Comparison of ENCODE assay signal across 16 cellular contexts in the genomic region with DNA sequence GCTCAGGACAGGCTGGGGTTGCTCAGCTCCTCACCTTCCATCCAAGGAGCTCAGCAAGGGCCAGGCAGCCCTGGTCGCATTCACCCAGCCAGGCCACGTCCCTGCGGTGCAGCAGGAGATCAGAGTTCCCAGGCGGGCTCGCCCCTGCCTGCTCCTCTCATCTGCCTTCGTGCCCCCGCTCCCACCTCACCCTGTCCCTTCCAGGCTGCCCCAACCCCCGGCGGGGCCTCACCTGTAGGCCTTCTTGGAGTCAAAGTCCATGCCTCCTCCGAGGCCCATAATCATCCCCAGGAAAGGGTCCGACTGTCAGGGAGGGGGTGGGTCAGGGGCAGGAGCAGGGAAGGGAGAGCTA. TPM values are rescaled to one million over a fixed set of nuclear protein-coding genes. Genes with fewer than 3 reads are reported as not detected.
DNase-seq lines count a peak whose midpoint lies in the region; ATAC-seq and TF ChIP-seq lines count a peak whose summit lies in the region.
"Had no signal": no experiment of that assay in that cellular context is flagged by ENCODE, and none has a peak within 500 bp of the region (broad histone marks: within the 10 kb centered on the region; RNA-seq: fewer than 3 reads in every experiment).

No MANE protein-coding gene starts in this region.

- no peaks in the 10 kb centered on the region for H3K9me3 Mint-ChIP-seq in activated CD4-positive, alpha-beta memory T cell treated with anti-CD3 and anti-CD28 coated beads for 36 hours
- H3K9me3 Mint-ChIP-seq in naive B cell, result no peaks in the 10 kb centered on the region
- H3K9me3 Mint-ChIP-seq: CD14-positive monocyte; dendritic cell treated with granulocyte-macrophage colony-stimulating factor and Interleukin-4, amounts not matched to agents 40 ng/mL and 50 ng/mL, for 4 days had no signal

- H3K4me1 ChIP-seq in SK-N-SH (ENCODE audit: control insufficient read depth in 1 of 2, insufficient read depth in 2 of 2, low read depth in 1 of 2, low read length in 1 of 2) (peaks cover 0 to 14% of the 10 kb centered on the region in 2 experiments; a peak in 1 of 4 replicates), HEK293 (ENCODE audit: control insufficient read depth, insufficient read depth, low read length) (peaks cover 8% of the 10 kb centered on the region), osteoblast (ENCODE audit: insufficient read depth, low read length) (no peaks in the 10 kb centered on the region)

- POLR2A ChIA-PET in SK-N-SH (lab: Yijun Ruan, JAX) (interaction anchor here (0.9 to 1.1 kb wide), 2 partner anchors 15 to 42 kb away, joined by 3 read pairs; no protein-coding TSS in a partner anchor), HEK293 (lab: Yijun Ruan, JAX) (interaction anchor here (0.6 to 1.0 kb wide), 3 partner anchors 21 to 97 kb away, joined by 3 to 6 read pairs (median 3); partner anchors contain the start of gene NFKBIB)
- POLR2A ChIA-PET in activated CD4-positive, alpha-beta memory T cell treated with anti-CD3 and anti-CD28 coated beads for 36 hours (lab: Charles Lee), result interaction anchor here (0.6 to 2.1 kb wide), 6 partner anchors 10 to 47 kb away, joined by 3 to 6 read pairs (median 4); partner anchors contain the start of genes ECH1, NFKBIB and SIRT2

- CTCF ChIA-PET in SK-N-SH (lab: Yijun Ruan, JAX), result interaction anchor here (1.4 to 2.4 kb wide), 2 partner anchors 9 to 10 kb away, joined by 4 to 9 read pairs; no protein-coding TSS in a partner anchor
- CTCF ChIA-PET in HEK293 (lab: Yijun Ruan, JAX), result interaction anchor here (1.2 to 9.0 kb wide), 4 partner anchors 9 to 245 kb away, joined by 3 to 84 read pairs (median 13); no protein-coding TSS in a partner anchor
- CTCF ChIA-PET in activated CD4-positive, alpha-beta memory T cell treated with anti-CD3 and anti-CD28 coated beads for 36 hours (lab: Charles Lee), result interaction anchor here (0.7 to 4.9 kb wide), 6 partner anchors 9 to 245 kb away, joined by 4 to 51 read pairs (median 5); partner anchors contain the start of genes MRPS12 and SARS2

- DNase-seq in SK-N-SH (peak; percentile 11), naive B cell (no peak), left ventricle myocardium superior (no peak), NCI-H1436 (lab: John Stamatoyannopoulos, UW) (no peak), osteoblast (ENCODE audit: insufficient read length, low spot score, missing footprints) (no peak)
- no peak for DNase-seq in activated CD4-positive, alpha-beta memory T cell treated with anti-CD3 and anti-CD28 coated beads for 36 hours
- DNase-seq: erythroblast; KBM-7; NK-92 treated with Interleukin-12 subunit alpha and Interleukin-12 subunit beta, amount 100 ng/mL, for 24 hours had no signal

- WGBS in SK-N-SH (ENCODE audit: low lambda C conversion rate), result 85% methylated on average over 9 of the region's 11 CpGs

- H3K4me1 Mint-ChIP-seq in activated CD4-positive, alpha-beta memory T cell treated with anti-CD3 and anti-CD28 coated beads for 36 hours (ENCODE audit: low read depth), result peaks cover 30% of the 10 kb centered on the region
- peaks cover 34 to 55% (median 37%) of the 10 kb centered on the region in 3 donors for H3K4me1 Mint-ChIP-seq in naive B cell

- intact Hi-C loops in activated CD4-positive, alpha-beta memory T cell treated with anti-CD3 and anti-CD28 coated beads for 36 hours (cut with micrococcal nuclease), result no loop called here
- intact Hi-C loops in left ventricle myocardium superior (cut with micrococcal nuclease), result no loop called here

- H3K27me3 Mint-ChIP-seq in activated CD4-positive, alpha-beta memory T cell treated with anti-CD3 and anti-CD28 coated beads for 36 hours, result no peaks in the 10 kb centered on the region
- H3K27me3 Mint-ChIP-seq in naive B cell, result no peaks in the 10 kb centered on the region
- H3K27me3 Mint-ChIP-seq: dendritic cell treated with granulocyte-macrophage colony-stimulating factor and Interleukin-4, amounts not matched to agents 40 ng/mL and 50 ng/mL, for 4 days had no signal

- TF ChIP-seq EP300 in SK-N-SH (IDR thresholded peaks at IDR 0.05; ENCODE audit: borderline replicate concordance in 1 of 2, low read depth in 1 of 2, low read length in 1 of 2), result no peak

- H3K79me2 ChIP-seq in SK-N-SH (ENCODE audit: insufficient read depth), result no peaks in the 10 kb centered on the region
- H3K79me2 ChIP-seq in osteoblast (ENCODE audit: insufficient read depth, low read length), result no peaks in the 10 kb centered on the region

- peak overlapping the region; percentile 99 for H3K27ac Mint-ChIP-seq in activated CD4-positive, alpha-beta memory T cell treated with anti-CD3 and anti-CD28 coated beads for 36 hours
- H3K27ac Mint-ChIP-seq in naive B cell, result peak overlapping the region in 3 of 6 donors; percentile 96 to 99 (median 98)

- no peak overlapping the region for H3K27ac ChIP-seq in SK-N-SH (ENCODE audit: low read depth in 2 of 2, low read length in 1 of 2)
- no peak overlapping the region for H3K27ac ChIP-seq in HEK293 (ENCODE audit: extremely low read depth, low read depth, low read length)
- H3K27ac ChIP-seq in osteoblast (ENCODE audit: low read depth, low read length), result no peak overlapping the region

- H3K27me3 ChIP-seq in SK-N-SH (ENCODE audit: insufficient read depth) (no peaks in the 10 kb centered on the region), osteoblast (ENCODE audit: insufficient read depth, low read length) (no peaks in the 10 kb centered on the region)

- H3K36me3 ChIP-seq in SK-N-SH (replicated peaks in 1 of 2; ENCODE audit: control insufficient read depth in 1 of 2, insufficient read depth in 2 of 2, low read length in 1 of 2) (no peaks in the 10 kb centered on the region), HEK293 (ENCODE audit: control insufficient read depth in 2 of 2, insufficient read depth in 1 of 2, low read length in 2 of 2) (peaks cover 7 to 30% of the 10 kb centered on the region in 2 experiments; a peak in 2 of 3 replicates), osteoblast (ENCODE audit: insufficient read depth, low read length) (no peaks in the 10 kb centered on the region)

- peaks cover 14% of the 10 kb centered on the region for H3K36me3 Mint-ChIP-seq in activated CD4-positive, alpha-beta memory T cell treated with anti-CD3 and anti-CD28 coated beads for 36 hours
- no peaks in the 10 kb centered on the region for H3K36me3 Mint-ChIP-seq in naive B cell

- H2AFZ ChIP-seq in SK-N-SH (ENCODE audit: low read depth) (no peak overlapping the region), osteoblast (ENCODE audit: low read length) (no peak overlapping the region)

- no peak overlapping the region for H3K9ac ChIP-seq in SK-N-SH

- H3F3A ChIP-seq in SK-N-SH (replicated peaks; ENCODE audit: insufficient read depth), result no peaks in the 10 kb centered on the region

- no peak overlapping the region for H3K4me2 ChIP-seq in SK-N-SH
- H3K4me2 ChIP-seq in osteoblast (ENCODE audit: insufficient read depth, low read length), result no peak overlapping the region

- no peak for TF ChIP-seq RAD21 in SK-N-SH (IDR thresholded peaks at IDR 0.05; ENCODE audit: low read length)

- TF ChIP-seq CTCF in SK-N-SH (IDR thresholded peaks at IDR 0.05) (no peak), HEK293 (tag by site-specific recombination; IDR thresholded peaks at IDR 0.05) (no peak), osteoblast (IDR thresholded peaks at IDR 0.05; ENCODE audit: extremely low read depth, low read depth, low read length) (no peak)

- H3K9me2 ChIP-seq in SK-N-SH, result no peaks in the 10 kb centered on the region

- ATAC-seq in SK-N-SH treated with all-trans-retinoic acid at 6 μM for 48 hours (no peak), naive B cell (ENCODE audit: low read depth in 2 of 2) (no peak), left ventricle myocardium superior (no peak)
- ATAC-seq: Right ventricle myocardium inferior had no signal

- H3K9me3 ChIP-seq in SK-N-SH, result no peaks in the 10 kb centered on the region
- no peaks in the 10 kb centered on the region for H3K9me3 ChIP-seq in HEK293 (ENCODE audit: control insufficient read depth, insufficient read depth, low read depth, low read length)
- no peaks in the 10 kb centered on the region for H3K9me3 ChIP-seq in osteoblast (ENCODE audit: low read depth, low read length)

- H3K4me3 ChIP-seq in SK-N-SH (ENCODE audit: low read depth in 2 of 2, low read length in 1 of 2), result no peak overlapping the region
- no peak overlapping the region for H3K4me3 ChIP-seq in HEK293 (ENCODE audit: low read depth, low read length)
- H3K4me3 ChIP-seq in osteoblast (ENCODE audit: insufficient read depth, low read length), result no peak overlapping the region

- no peak overlapping the region for H3K4me3 Mint-ChIP-seq in activated CD4-positive, alpha-beta memory T cell treated with anti-CD3 and anti-CD28 coated beads for 36 hours
- H3K4me3 Mint-ChIP-seq in naive B cell, result peak overlapping the region in 5 of 8 donors; percentile 22 to 79 (median 79)
- H3K4me3 Mint-ChIP-seq: CD14-positive monocyte; dendritic cell treated with granulocyte-macrophage colony-stimulating factor and Interleukin-4, amounts not matched to agents 40 ng/mL and 50 ng/mL, for 4 days had no signal

- no peaks in the 10 kb centered on the region for H4K20me1 ChIP-seq in SK-N-SH (ENCODE audit: insufficient read depth)
- H4K20me1 ChIP-seq in osteoblast (ENCODE audit: insufficient read depth, low read length), result no peaks in the 10 kb centered on the region

RNA-seq across cellular contexts. Expression of gene RINL, which starts 1.3 kb away (rescaled TPM):
- polyA plus RNA-seq in SK-N-SH (2012; rRNA removed) (3.8 and 4.0 TPM in 2 replicates), naive B cell (ENCODE audit: low read depth in 6 of 6) (10 to 100 TPM; 22.1 to 80.3 (median 50.2) TPM)
- polyA plus RNA-seq in SK-N-SH (2012; cell fraction: cytosol; rRNA removed), result 2.4 and 3.4 TPM in 2 replicates
- 3.9 and 4.6 TPM in 2 replicates for polyA plus RNA-seq in SK-N-SH (2012; cell fraction: nucleus; rRNA removed)
- total RNA-seq in activated CD4-positive, alpha-beta memory T cell treated with anti-CD3 and anti-CD28 coated beads for 36 hours, result 10 to 100 TPM; 92.6 to 100.0 TPM
- total RNA-seq in left ventricle myocardium superior (4.5 TPM), osteoblast (2.5 and 3.2 TPM in 2 replicates)

RNA-seq across cellular contexts. Expression of gene SIRT2, which starts 20.0 kb away (rescaled TPM):
- polyA plus RNA-seq in SK-N-SH (2012; rRNA removed) (37.9 and 39.3 TPM in 2 replicates), naive B cell (ENCODE audit: low read depth in 6 of 6) (10 to 100 TPM; 43.2 to 64.9 (median 54.4) TPM)
- 17.9 and 27.7 TPM in 2 replicates for polyA plus RNA-seq in SK-N-SH (2012; cell fraction: cytosol; rRNA removed)
- polyA plus RNA-seq in SK-N-SH (2012; cell fraction: nucleus; rRNA removed), result 86.3 and 93.6 TPM in 2 replicates
- total RNA-seq in activated CD4-positive, alpha-beta memory T cell treated with anti-CD3 and anti-CD28 coated beads for 36 hours, result 10 to 100 TPM; 23.5 to 24.6 TPM
- total RNA-seq in left ventricle myocardium superior (94.4 TPM), osteoblast (76.9 and 77.4 TPM in 2 replicates)

RNA-seq across cellular contexts. Expression of gene NFKBIB, which starts 20.4 kb away (rescaled TPM):
- 29.6 and 31.8 TPM in 2 replicates for polyA plus RNA-seq in SK-N-SH (2012; rRNA removed)
- polyA plus RNA-seq in SK-N-SH (2012; cell fraction: cytosol; rRNA removed), result 17.5 and 22.5 TPM in 2 replicates
- 18.6 and 29.5 TPM in 2 replicates for polyA plus RNA-seq in SK-N-SH (2012; cell fraction: nucleus; rRNA removed)
- 10 to 100 TPM; 49.6 to 53.4 TPM for total RNA-seq in activated CD4-positive, alpha-beta memory T cell treated with anti-CD3 and anti-CD28 coated beads for 36 hours
- 10 to 100 TPM in 5 of 6 donors, 1 to 10 TPM in 1; 6.9 to 16.9 (median 12.1) TPM for polyA plus RNA-seq in naive B cell (ENCODE audit: low read depth in 6 of 6)
- total RNA-seq in left ventricle myocardium superior, result 14.5 TPM
- 9.1 and 12.7 TPM in 2 replicates for total RNA-seq in osteoblast

RNA-seq across cellular contexts. Expression of gene HNRNPL, which starts 29.6 kb away (rescaled TPM):
- polyA plus RNA-seq in SK-N-SH (2012; rRNA removed) (249 and 280 TPM in 2 replicates), naive B cell (ENCODE audit: low read depth in 6 of 6) (100 to 1,000 TPM in 3 of 6 donors, 10 to 100 TPM in 3; 29.0 to 116 (median 99.3) TPM)
- 177 and 211 TPM in 2 replicates for polyA plus RNA-seq in SK-N-SH (2012; cell fraction: cytosol; rRNA removed)
- 330 and 355 TPM in 2 replicates for polyA plus RNA-seq in SK-N-SH (2012; cell fraction: nucleus; rRNA removed)
- 100 to 1,000 TPM; 646 to 671 TPM for total RNA-seq in activated CD4-positive, alpha-beta memory T cell treated with anti-CD3 and anti-CD28 coated beads for 36 hours
- total RNA-seq in left ventricle myocardium superior (171 TPM), osteoblast (188 and 201 TPM in 2 replicates)

RNA-seq across cellular contexts. Expression of gene CCER2, which starts 32.6 kb away (rescaled TPM):
- polyA plus RNA-seq in SK-N-SH (2012; rRNA removed) (0.36 and 0.70 TPM in 2 replicates), naive B cell (ENCODE audit: low read depth in 6 of 6) (not detected)
- polyA plus RNA-seq in SK-N-SH (2012; cell fraction: cytosol; rRNA removed), result 0.12 and 0.15 TPM in 2 replicates
- polyA plus RNA-seq in SK-N-SH (2012; cell fraction: nucleus; rRNA removed), result 4.9 and 7.5 TPM in 2 replicates
- under 1 TPM; 0.33 to 0.36 TPM for total RNA-seq in activated CD4-positive, alpha-beta memory T cell treated with anti-CD3 and anti-CD28 coated beads for 36 hours
- total RNA-seq in left ventricle myocardium superior (not detected), osteoblast (not detected in 2 replicates)
- total RNA-seq: lung microvascular endothelial cell, Right ventricle myocardium inferior, urinary bladder had no signal
- polyA plus RNA-seq: CD14-positive monocyte had no signal

Comparison
In these comparisons a context has a peak if more than half of its experiments do, and no peak if none do; other contexts are left out.
1. RNA of gene RINL, which starts 1.3 kb away (total RNA-seq): 92.6 to 100.0 TPM in activated CD4-positive, alpha-beta memory T cell treated with anti-CD3 and anti-CD28 coated beads for 36 hours; 4.5 TPM in left ventricle myocardium superior (single experiment) and 2.5 to 3.2 TPM in osteoblast; every median in the first group is over 10 times any median in the second.